ENCODE assay signal across 9 cellular contexts in genomic region chr16:27366687-27367462, GRCh38. TPM values are rescaled to one million over a fixed set of nuclear protein-coding genes. Genes with fewer than 3 reads are reported as not detected.
DNase-seq lines count a peak whose midpoint lies in the region; ATAC-seq, FAIRE-seq and TF ChIP-seq lines count a peak whose summit lies in the region.
"Had no signal": no experiment of that assay in that cellular context is flagged by ENCODE, and none has a peak within 500 bp of the region (broad histone marks: within the 10 kb centered on the region; RNA-seq: fewer than 3 reads in every experiment).

No MANE protein-coding gene starts in this region.

- H3K27me3 ChIP-seq in CD8-positive, alpha-beta memory T cell (ENCODE audit: insufficient read depth, low read length, poor library complexity, severe bottlenecking), result no peaks in the 10 kb centered on the region
- no peaks in the 10 kb centered on the region for H3K27me3 ChIP-seq in keratinocyte (ENCODE audit: control insufficient read depth, extremely low read depth, insufficient read depth, low read length)

- H3K9ac ChIP-seq in keratinocyte (ENCODE audit: control insufficient read depth, extremely low read depth, insufficient read depth, low read length), result peak overlapping the region; percentile 41

- H3K27ac ChIP-seq in CD8-positive, alpha-beta memory T cell (ENCODE audit: low read depth, low read length), result peak overlapping the region; percentile 77
- no peak overlapping the region for H3K27ac ChIP-seq in HEK293 (ENCODE audit: extremely low read depth, low read depth, low read length)
- H3K27ac ChIP-seq in keratinocyte (ENCODE audit: control insufficient read depth, insufficient read depth, low read length), result peak overlapping the region; percentile 66

- peak overlapping the region; percentile 58 to 80 (median 72) for H3K4me3 Mint-ChIP-seq in CD8-positive, alpha-beta memory T cell
- H3K4me3 Mint-ChIP-seq in activated CD8-positive, alpha-beta T cell treated with anti-CD3 and anti-CD28 coated beads, Interleukin-2, amount 10 ng/mL, durations not matched to agents 7 days and 5 days, result peak overlapping the region; percentile 66

- no peaks in the 10 kb centered on the region for H3K79me2 ChIP-seq in keratinocyte (ENCODE audit: control insufficient read depth, insufficient read depth, low read length)

- TF ChIP-seq CTCF in HEK293 (tag by site-specific recombination; IDR thresholded peaks at IDR 0.05) (no peak), keratinocyte (optimal IDR thresholded peaks at IDR 0.05 in 1 of 3, IDR thresholded peaks at IDR 0.05 in 1 of 3, conservative IDR thresholded peaks at IDR 0.05 in 1 of 3; ENCODE audit: extremely low read depth in 1 of 3, insufficient read depth in 2 of 3, low read length in 3 of 3) (no peak)

- H3K4me2 ChIP-seq in keratinocyte (ENCODE audit: control insufficient read depth, extremely low read depth, insufficient read depth, low read depth, low read length), result no peak overlapping the region

- H3K36me3 ChIP-seq in CD8-positive, alpha-beta memory T cell (ENCODE audit: insufficient read depth, low read length), result peaks cover 8% of the 10 kb centered on the region
- H3K36me3 ChIP-seq in HEK293 (ENCODE audit: control insufficient read depth in 2 of 2, insufficient read depth in 1 of 2, low read length in 2 of 2) (peaks cover 0 to 8% of the 10 kb centered on the region in 2 experiments; a peak in 1 of 3 replicates), keratinocyte (ENCODE audit: control insufficient read depth in 2 of 2, extremely low read depth in 1 of 2, insufficient read depth in 2 of 2, low read length in 2 of 2) (peaks cover 18 to 21% of the 10 kb centered on the region in 2 experiments)

- peak in 1 of 5 donors; percentile 10 for DNase-seq in CD8-positive, alpha-beta memory T cell
- peak; percentile 29 for DNase-seq in activated CD8-positive, alpha-beta T cell treated with anti-CD3 and anti-CD28 coated beads, Interleukin-2, amount 10 ng/mL, durations not matched to agents 7 days and 5 days
- DNase-seq in keratinocyte (ENCODE audit: low read depth, low spot score), result no peak
- no peak for DNase-seq in CD1c-positive myeloid dendritic cell (ENCODE audit: extremely low spot score)
- no peak for DNase-seq in superior temporal gyrus (ENCODE audit: extremely low spot score)
- no peak for DNase-seq in iPS-NIHi7 (ENCODE audit: extremely low spot score)
- no peak for DNase-seq in ecto neural progenitor cell (ENCODE audit: low spot score)

- CTCF ChIA-PET in CD8-positive, alpha-beta memory T cell (lab: Charles Lee), result interaction anchor here (0.7 to 5.7 kb wide), 40 partner anchors 7 to 257 kb away, joined by 3 to 67 read pairs (median 5); partner anchors contain the start of genes GTF3C1, IL21R and KATNIP
- CTCF ChIA-PET in HEK293 (lab: Yijun Ruan, JAX), result interaction anchor here (0.5 to 7.5 kb wide), 16 partner anchors 12 to 215 kb away, joined by 3 to 83 read pairs (median 4); no protein-coding TSS in a partner anchor
- CTCF ChIA-PET in activated CD8-positive, alpha-beta T cell treated with anti-CD3 and anti-CD28 coated beads, Interleukin-2, amount 10 ng/mL, durations not matched to agents 7 days and 5 days (lab: Charles Lee), result interaction anchor here (0.9 to 6.6 kb wide), 39 partner anchors 9 to 257 kb away, joined by 3 to 153 read pairs (median 7); partner anchors contain the start of genes IL21R, KDM8 and NSMCE1

- dilution Hi-C loops in keratinocyte (cut with MboI; ENCODE audit: extremely low pct_ligation_motif_present, low sequenced_read_pairs), result no loop called here

- no peak overlapping the region for H2AFZ ChIP-seq in keratinocyte (ENCODE audit: control insufficient read depth, low read length)

- no peaks in the 10 kb centered on the region for H3K9me1 ChIP-seq in keratinocyte (ENCODE audit: control insufficient read depth, extremely low read depth, insufficient read depth, low read length)

- H3K36me3 Mint-ChIP-seq in CD8-positive, alpha-beta memory T cell, result peaks cover 5 to 29% (median 9%) of the 10 kb centered on the region in 3 donors
- H3K36me3 Mint-ChIP-seq in activated CD8-positive, alpha-beta T cell treated with anti-CD3 and anti-CD28 coated beads, Interleukin-2, amount 10 ng/mL, durations not matched to agents 7 days and 5 days (ENCODE audit: low read depth), result peaks cover 63% of the 10 kb centered on the region

- peaks cover 0 to 3% (median 0%) of the 10 kb centered on the region in 5 donors for H3K9me3 Mint-ChIP-seq in CD8-positive, alpha-beta memory T cell
- peaks cover 12% of the 10 kb centered on the region for H3K9me3 Mint-ChIP-seq in activated CD8-positive, alpha-beta T cell treated with anti-CD3 and anti-CD28 coated beads, Interleukin-2, amount 10 ng/mL, durations not matched to agents 7 days and 5 days (ENCODE audit: insufficient read depth)

- POLR2A ChIA-PET in CD8-positive, alpha-beta memory T cell (lab: Charles Lee), result interaction anchor here (0.6 to 4.1 kb wide), 10 partner anchors 39 to 193 kb away, joined by 3 to 56 read pairs (median 8); partner anchors contain the start of gene KDM8
- POLR2A ChIA-PET in HEK293 (lab: Yijun Ruan, JAX), result interaction anchor here (1.4 to 2.0 kb wide), 2 partner anchors 132 to 163 kb away, joined by 3 to 4 read pairs; partner anchors contain the start of gene KDM8
- POLR2A ChIA-PET in activated CD8-positive, alpha-beta T cell treated with anti-CD3 and anti-CD28 coated beads, Interleukin-2, amount 10 ng/mL, durations not matched to agents 7 days and 5 days (lab: Charles Lee), result interaction anchor here (0.6 to 3.8 kb wide), 24 partner anchors 9 to 197 kb away, joined by 3 to 69 read pairs (median 6); partner anchors contain the start of genes IL21R and KDM8

- peak; percentile 36 for ATAC-seq in activated CD8-positive, alpha-beta T cell treated with anti-CD3 and anti-CD28 coated beads, Interleukin-2, amount 10 ng/mL, durations not matched to agents 7 days and 5 days

- no peaks in the 10 kb centered on the region for H3K27me3 Mint-ChIP-seq in CD8-positive, alpha-beta memory T cell
- no peaks in the 10 kb centered on the region for H3K27me3 Mint-ChIP-seq in activated CD8-positive, alpha-beta T cell treated with anti-CD3 and anti-CD28 coated beads, Interleukin-2, amount 10 ng/mL, durations not matched to agents 7 days and 5 days (ENCODE audit: low read depth)

- peaks cover 3% of the 10 kb centered on the region for H4K20me1 ChIP-seq in keratinocyte (ENCODE audit: control insufficient read depth, extremely low read depth, insufficient read depth, low read length)

- peak overlapping the region; percentile 36 for H3K4me3 ChIP-seq in CD8-positive, alpha-beta memory T cell (ENCODE audit: low read length)
- H3K4me3 ChIP-seq in HEK293 (ENCODE audit: low read depth, low read length), result no peak overlapping the region
- no peak overlapping the region for H3K4me3 ChIP-seq in keratinocyte (ENCODE audit: control insufficient read depth in 2 of 3, extremely low read depth in 1 of 3, insufficient read depth in 2 of 3, low read depth in 1 of 3, low read length in 3 of 3)
- H3K4me3 ChIP-seq: lung had no signal

- H3K9me3 ChIP-seq in CD8-positive, alpha-beta memory T cell (ENCODE audit: low read length), result no peaks in the 10 kb centered on the region
- H3K9me3 ChIP-seq in HEK293 (ENCODE audit: control insufficient read depth, insufficient read depth, low read depth, low read length) (no peaks in the 10 kb centered on the region), keratinocyte (ENCODE audit: control insufficient read depth, low read depth, low read length) (peaks cover 4% of the 10 kb centered on the region)

- H3K4me1 Mint-ChIP-seq in CD8-positive, alpha-beta memory T cell, result peaks cover 33 to 75% (median 52%) of the 10 kb centered on the region in 3 donors
- H3K4me1 Mint-ChIP-seq in activated CD8-positive, alpha-beta T cell treated with anti-CD3 and anti-CD28 coated beads, Interleukin-2, amount 10 ng/mL, durations not matched to agents 7 days and 5 days (ENCODE audit: low read depth), result peaks cover 84% of the 10 kb centered on the region

- peak overlapping the region; percentile 96 to 100 (median 99) for H3K27ac Mint-ChIP-seq in CD8-positive, alpha-beta memory T cell
- peak overlapping the region; percentile 99 for H3K27ac Mint-ChIP-seq in activated CD8-positive, alpha-beta T cell treated with anti-CD3 and anti-CD28 coated beads, Interleukin-2, amount 10 ng/mL, durations not matched to agents 7 days and 5 days

- FAIRE-seq in keratinocyte (lab: Jason Lieb, UNC), result no peak

- H3K4me1 ChIP-seq in CD8-positive, alpha-beta memory T cell (ENCODE audit: insufficient read depth, low read length), result peaks cover 56% of the 10 kb centered on the region
- H3K4me1 ChIP-seq in HEK293 (ENCODE audit: control insufficient read depth, insufficient read depth, low read length) (no peaks in the 10 kb centered on the region; the same call in 1 of the 2 replicates), keratinocyte (ENCODE audit: control insufficient read depth, extremely low read depth, insufficient read depth, low read length) (peaks cover 40% of the 10 kb centered on the region)

RNA-seq across cellular contexts. Expression of gene IL21R, which starts 35.1 kb away (rescaled TPM):
- 10 to 100 TPM; 80.5 to 84.5 TPM for total RNA-seq in CD8-positive, alpha-beta memory T cell
- polyA plus RNA-seq in CD8-positive, alpha-beta memory T cell, result 53.7 TPM
- 10 to 100 TPM; 23.5 to 24.2 TPM for total RNA-seq in activated CD8-positive, alpha-beta T cell treated with anti-CD3 and anti-CD28 coated beads, Interleukin-2, amount 10 ng/mL, durations not matched to agents 7 days and 5 days
- 0.09 to 0.12 TPM (median 0.12 TPM) in 3 replicates for polyA plus RNA-seq in keratinocyte
- not detected for polyA plus RNA-seq in keratinocyte (2011; ENCODE audit: low read depth)
- polyA plus RNA-seq in keratinocyte (2011; cell fraction: cytosol; rRNA removed), result 0.05 and 0.06 TPM in 2 replicates
- polyA plus RNA-seq in keratinocyte (2011; cell fraction: nucleus; rRNA removed), result 0.10 and 0.13 TPM in 2 replicates
- 0.16 TPM in 1 of 2 replicates, not detected in the other for polyA plus RNA-seq in keratinocyte (2012; ENCODE audit: low replicate concordance)
- 0.06 to 0.33 TPM (median 0.26 TPM) in 3 replicates for polyA minus RNA-seq in keratinocyte
- polyA minus RNA-seq in keratinocyte (2011; cell fraction: cytosol; rRNA and poly(A)+ RNA removed), result not detected
- 0.16 TPM in 1 of 2 replicates, not detected in the other for polyA minus RNA-seq in keratinocyte (2011; cell fraction: nucleus; rRNA and poly(A)+ RNA removed)

RNA-seq across cellular contexts. Expression of gene IL4R, which starts 53.1 kb away (rescaled TPM):
- 100 to 1,000 TPM; 140 to 142 TPM for total RNA-seq in CD8-positive, alpha-beta memory T cell
- 41.6 TPM for polyA plus RNA-seq in CD8-positive, alpha-beta memory T cell
- total RNA-seq in activated CD8-positive, alpha-beta T cell treated with anti-CD3 and anti-CD28 coated beads, Interleukin-2, amount 10 ng/mL, durations not matched to agents 7 days and 5 days, result 100 to 1,000 TPM; 231 to 237 TPM
- 60.5 to 79.1 TPM (median 77.8 TPM) in 3 replicates for polyA plus RNA-seq in keratinocyte
- 27.2 TPM for polyA plus RNA-seq in keratinocyte (2011; ENCODE audit: low read depth)
- polyA plus RNA-seq in keratinocyte (2011; cell fraction: cytosol; rRNA removed), result 31.6 and 39.6 TPM in 2 replicates
- polyA plus RNA-seq in keratinocyte (2011; cell fraction: nucleus; rRNA removed), result 153 and 169 TPM in 2 replicates
- polyA plus RNA-seq in keratinocyte (2012; ENCODE audit: low replicate concordance), result 48.6 and 66.4 TPM in 2 replicates
- 90.9 to 242 TPM (median 99.7 TPM) in 3 replicates for polyA minus RNA-seq in keratinocyte
- polyA minus RNA-seq in keratinocyte (2011; cell fraction: cytosol; rRNA and poly(A)+ RNA removed), result 54.3 TPM
- polyA minus RNA-seq in keratinocyte (2011; cell fraction: nucleus; rRNA and poly(A)+ RNA removed), result 107 and 118 TPM in 2 replicates
